Comparison of ENCODE assay signal across 9 cellular contexts in genomic region chr19:38209671-38210457, GRCh38. TPM values are rescaled to one million over a fixed set of nuclear protein-coding genes. Genes with fewer than 3 reads are reported as not detected.
DNase-seq lines count a peak whose midpoint lies in the region; TF ChIP-seq lines count a peak whose summit lies in the region.
"Had no signal": no experiment of that assay in that cellular context is flagged by ENCODE, and none has a peak within 500 bp of the region (broad histone marks: within the 10 kb centered on the region; RNA-seq: fewer than 3 reads in every experiment).

No MANE protein-coding gene starts in this region.

- peak overlapping the region; percentile 65 for H3K14ac ChIP-seq in H9 (ENCODE audit: insufficient read depth, low read length)

- H3K27ac Mint-ChIP-seq in H9 = peak overlapping the region; percentile 78 to 94 (median 90); a peak in 6 of 7 replicates

- H2BK120ac ChIP-seq in H9 (ENCODE audit: low read depth, low read length, poor library complexity, severe bottlenecking) = no peak overlapping the region

- in situ Hi-C loops in GM13977 (cut with MboI; ENCODE audit: low pct_unique_long_range_greater_than_20kb, low sequenced_read_pairs, unreplicated experiment) = no loop called here

- H3K18ac ChIP-seq in H9 (ENCODE audit: insufficient read length, low read depth, low read length) = peak overlapping the region; percentile 16

- H2BK20ac ChIP-seq in H9 (ENCODE audit: low read depth, low read length, poor library complexity, severe bottlenecking) = no peak overlapping the region

- intact Hi-C loops in sigmoid colon (cut with DNase I) = no loop called here
- intact Hi-C loops in spleen (cut with DNase I; ENCODE audit: low total_unique reads) = no loop called here

- H3K27me3 ChIP-seq in H9 (ENCODE audit: insufficient read depth, low read length) (no peaks in the 10 kb centered on the region), iPS DF 6.9 (ENCODE audit: control insufficient read depth, insufficient read depth, low read length) (no peaks in the 10 kb centered on the region), sigmoid colon (peaks cover 30 to 74% (median 55%) of the 10 kb centered on the region in 3 donors), spleen (replicated peaks in 1 of 7) (peaks cover 8 to 76% (median 47%) of the 10 kb centered on the region in 7 donors)

- no peak overlapping the region for H2AFZ ChIP-seq in H9 (ENCODE audit: low read length)

- no peak overlapping the region for H3T11ph ChIP-seq in H9 (ENCODE audit: low read length)

- H4K91ac ChIP-seq in H9 (ENCODE audit: insufficient read length, low read depth, low read length) = no peak overlapping the region

- no peak overlapping the region for H3K27ac ChIP-seq in H9 (ENCODE audit: insufficient read length, low read depth, low read length)
- no peak overlapping the region for H3K27ac ChIP-seq in iPS DF 6.9 (ENCODE audit: low read length)
- H3K27ac ChIP-seq in sigmoid colon = peak overlapping the region; percentile 44 to 67 (median 60)
- no peak overlapping the region for H3K27ac ChIP-seq in spleen
- H3K27ac ChIP-seq: HL-60 had no signal

- peaks cover 24% of the 10 kb centered on the region for H3K27me3 Mint-ChIP-seq in H9 (ENCODE audit: low read depth)

- no peaks in the 10 kb centered on the region for H3K9me3 ChIP-seq in H9 (ENCODE audit: control insufficient read depth, low read depth, low read length)
- H3K9me3 ChIP-seq in iPS DF 6.9 (ENCODE audit: control insufficient read depth, insufficient read depth, low read length) = no peaks in the 10 kb centered on the region
- no peaks in the 10 kb centered on the region for H3K9me3 ChIP-seq in sigmoid colon
- H3K9me3 ChIP-seq in spleen = no peaks in the 10 kb centered on the region

- peak overlapping the region; percentile 81 for H3K4me2 ChIP-seq in H9 (ENCODE audit: insufficient read depth, insufficient read length, low read length)

- peaks cover 24 to 53% of the 10 kb centered on the region in 2 experiments for H3K4me1 Mint-ChIP-seq in H9

- H4K8ac ChIP-seq in H9 (replicated peaks; ENCODE audit: insufficient read length, low read depth, low read length) = no peak overlapping the region

- TF ChIP-seq CTCF in H9 (conservative IDR thresholded peaks at IDR 0.05) (no peak), sigmoid colon (IDR thresholded peaks at IDR 0.05) (no peak), spleen (IDR thresholded peaks at IDR 0.05 in 8 of 11, conservative IDR thresholded peaks at IDR 0.05 in 3 of 11) (no peak), GM13977 (IDR thresholded peaks at IDR 0.05; ENCODE audit: extremely low read depth, insufficient read depth, missing control alignments) (no peak)

- H3K23me2 ChIP-seq in H9 (ENCODE audit: insufficient read length, low read depth, low read length, poor library complexity, severe bottlenecking) = peaks cover 20% of the 10 kb centered on the region

- no CpG with 5 or more reads among the region's 30 CpGs for WGBS in H9 (ENCODE audit: extremely low coverage, insufficient read length, low lambda C conversion rate)
- no CpG with 5 or more reads among the region's 30 CpGs for WGBS in iPS DF 6.9 (ENCODE audit: insufficient coverage, insufficient read length)
- 5 to 7% methylated on average over 29 to 30 of the region's 30 CpGs for WGBS in sigmoid colon, 2 donors
- WGBS in spleen, 5 donors = 3 to 9% (median 6%) methylated on average over 28 to 30 of the region's 30 CpGs

- H3K56ac ChIP-seq in H9 (ENCODE audit: insufficient read length, low read depth, low read length) = no peak overlapping the region

- no peaks in the 10 kb centered on the region for H3K79me2 ChIP-seq in H9 (ENCODE audit: insufficient read depth, low read length)

- TF ChIP-seq POLR2A in sigmoid colon (IDR thresholded peaks at IDR 0.05) = no peak
- no peak for TF ChIP-seq POLR2A in spleen (IDR thresholded peaks at IDR 0.05)

- no peak overlapping the region for H2BK12ac ChIP-seq in H9 (ENCODE audit: insufficient read length, low read depth, low read length)

- DNase-seq in H9 = peak; percentile 72
- peak in 57 of 58 donors; percentile 33 to 93 (median 76) for DNase-seq in anterior cingulate cortex (lab: John Stamatoyannopoulos, UW)
- no peak for DNase-seq in iPS DF 6.9 (ENCODE audit: low read depth, low spot score)
- DNase-seq in sigmoid colon = peak; percentile 92
- DNase-seq in T1000 (lab: John Stamatoyannopoulos, UW) = no peak
- DNase-seq in stimulated activated CD4-positive, alpha-beta T cell treated with anti-CD3 and anti-CD28 coated beads, Interleukin-2, amount 100 ng/mL, for 48 hours = no peak
- no peak for DNase-seq in spleen
- DNase-seq in GM13977 (ENCODE audit: low spot score) = no peak

- H3K4ac ChIP-seq in H9 (ENCODE audit: low read depth, low read length) = no peak overlapping the region; the same call in 1 of the 2 replicates

- H3K9me3 Mint-ChIP-seq in H9 = no peaks in the 10 kb centered on the region; a peak in 1 of 5 replicates

- no peak overlapping the region for H2BK15ac ChIP-seq in H9 (ENCODE audit: low read depth, low read length)

- peak overlapping the region; percentile 53 to 82 for H3K4me3 Mint-ChIP-seq in H9

- no peak overlapping the region for H2AK5ac ChIP-seq in H9 (ENCODE audit: insufficient read length, low read length)

- H3K36me3 ChIP-seq in iPS DF 6.9 (ENCODE audit: control insufficient read depth, insufficient read depth, low read length) (peaks cover 6% of the 10 kb centered on the region; the same call in 1 of the 2 replicates), sigmoid colon (peaks cover 0 to 15% (median 2%) of the 10 kb centered on the region in 4 donors), spleen (peaks cover 0 to 38% (median 22%) of the 10 kb centered on the region in 6 donors)

- no peak overlapping the region for H4K5ac ChIP-seq in H9 (ENCODE audit: insufficient read length, low read depth, low read length)

- H3K79me1 ChIP-seq in H9 (ENCODE audit: insufficient read depth, low read depth, low read length, poor library complexity, severe bottlenecking) = no peaks in the 10 kb centered on the region

- peak in 1 of 4 donors; percentile 31 for TF ChIP-seq EP300 in sigmoid colon (IDR thresholded peaks at IDR 0.05)

- H3K23ac ChIP-seq in H9 (ENCODE audit: insufficient read length, low read depth, low read length) = no peak overlapping the region

- no peaks in the 10 kb centered on the region for H3K4me1 ChIP-seq in H9 (ENCODE audit: insufficient read depth, low read length)
- peaks cover 6% of the 10 kb centered on the region; the same call in 1 of the 2 replicates for H3K4me1 ChIP-seq in iPS DF 6.9 (ENCODE audit: control insufficient read depth, insufficient read depth, low read length)
- H3K4me1 ChIP-seq in sigmoid colon = peaks cover 0 to 30% (median 25%) of the 10 kb centered on the region in 4 donors
- peaks cover 8 to 48% (median 25%) of the 10 kb centered on the region in 6 donors for H3K4me1 ChIP-seq in spleen

- H3K9ac ChIP-seq in H9 (ENCODE audit: extremely low read depth, insufficient read length, low read length) = peak overlapping the region; percentile 21

- H3K36me3 Mint-ChIP-seq in H9 (ENCODE audit: insufficient read depth in 1 of 3, low read depth in 3 of 3) = peaks cover 0 to 8% (median 8%) of the 10 kb centered on the region in 3 experiments; a peak in 4 of 7 replicates

- H3K4me3 ChIP-seq in iPS DF 6.9 (ENCODE audit: low read length) = peak overlapping the region; percentile 56; the same call in 1 of the 2 replicates
- peak overlapping the region in 3 of 4 donors; percentile 14 to 39 (median 18) for H3K4me3 ChIP-seq in sigmoid colon
- H3K4me3 ChIP-seq in spleen = peak overlapping the region in 1 of 8 donors; percentile 13

- no peak overlapping the region for H2BK5ac ChIP-seq in H9 (ENCODE audit: insufficient read length, low read length)

- H4K20me1 ChIP-seq in H9 (ENCODE audit: control insufficient read depth, insufficient read depth, insufficient read length) = no peaks in the 10 kb centered on the region

RNA-seq across cellular contexts. Expression of gene DPF1, which starts 14.2 kb away (rescaled TPM):
- total RNA-seq in H9 (2021) (12.0 and 13.1 TPM in 2 replicates), sigmoid colon (not detected), spleen (not detected)
- polyA plus RNA-seq in sigmoid colon (1 to 10 TPM in 1 of 3 donors, under 1 TPM in 1, not detected in 1; 0.12 to 1.4 TPM), spleen (under 1 TPM; 0.04 to 0.06 (median 0.06) TPM)

RNA-seq across cellular contexts. Expression of gene PPP1R14A, which starts 46.3 kb away (rescaled TPM):
- total RNA-seq in H9 (2021) (18.3 and 19.6 TPM in 2 replicates), sigmoid colon (100 to 1,000 TPM; 441 to 736 (median 473) TPM), spleen (100 to 1,000 TPM in 2 of 7 donors, 10 to 100 TPM in 5; 26.1 to 102 (median 54.5) TPM)
- polyA plus RNA-seq in sigmoid colon (10 to 100 TPM; 24.6 to 93.9 (median 29.9) TPM), spleen (100 to 1,000 TPM in 1 of 3 donors, 10 to 100 TPM in 2; 66.7 to 145 (median 97.2) TPM)

RNA-seq across cellular contexts. Expression of gene SPINT2, which starts 54.5 kb away (rescaled TPM):
- total RNA-seq in H9 (2021) (283 and 287 TPM in 2 replicates), sigmoid colon (10 to 100 TPM; 14.3 to 20.7 (median 16.6) TPM), spleen (10 to 100 TPM; 41.2 to 87.8 (median 59.5) TPM)
- polyA plus RNA-seq in sigmoid colon (100 to 1,000 TPM; 170 to 616 (median 178) TPM), spleen (10 to 100 TPM; 63.2 to 82.9 (median 65.6) TPM)

Comparison
In these comparisons a context has a peak if more than half of its experiments do, and no peak if none do; other contexts are left out.
1. DNase-seq: peak in H9 (single experiment), anterior cingulate cortex (57 of 58) and sigmoid colon (single experiment); none in iPS DF 6.9 (single experiment), T1000 (single experiment), stimulated activated CD4-positive, alpha-beta T cell treated with anti-CD3 and anti-CD28 coated beads, Interleukin-2, amount 100 ng/mL, for 48 hours (0 of 2), spleen (single experiment) and GM13977 (single experiment).
2. H3K27ac ChIP-seq: peak in sigmoid colon (4 of 4); none in H9 (single experiment), iPS DF 6.9 (single experiment) and spleen (0 of 8).
3. RNA of gene DPF1, which starts 14.2 kb away (total RNA-seq): 12.0 to 13.1 TPM in H9; not detected in spleen and not detected in sigmoid colon; every median in the first group is over 10 times any median in the second.
4. RNA of gene PPP1R14A, which starts 46.3 kb away (total RNA-seq): 441 to 736 TPM in sigmoid colon; 26.1 to 102 TPM in spleen and 18.3 to 19.6 TPM in H9; every median in the first group is over 4 times any median in the second.